Comparison of ENCODE assay signal across 24 cellular contexts in genomic region chr6:56145616-56146015, GRCh38.
"Had no signal": no experiment of that assay in that cellular context is flagged by ENCODE, and none has a peak within 500 bp of the region (broad histone marks: within the 10 kb centered on the region; RNA-seq: fewer than 3 reads in every experiment).

No MANE protein-coding gene starts in this region.

- H3K27ac Mint-ChIP-seq: activated CD8-positive, alpha-beta T cell treated with anti-CD3 and anti-CD28 coated beads, Interleukin-2, amount 10 ng/mL, durations not matched to agents 7 days and 5 days; activated naive CD4-positive, alpha-beta T cell treated with anti-CD3 and anti-CD28 coated beads, Interleukin-2, amount 50 U/mL, for 24 hours; activated T-helper 1 cell treated with anti-CD3 and anti-CD28 coated beads, Interleukin-12 subunit alpha, Interleukin-12 subunit beta, Interleukin-2, Interleukin-4 antibody, amounts not matched to agents 30 ng/mL and 10 ng/mL and 1 ng/mL, durations not matched to agents 14 hours and 24 hours and 36 hours; mesothelial cell of epicardium; naive thymus-derived CD8-positive, alpha-beta T cell; neural progenitor cell; progenitor cell of endocrine pancreas; type B pancreatic cell had no signal

- H2AFZ ChIP-seq: neural progenitor cell had no signal

- H3K4me1 Mint-ChIP-seq: activated naive CD4-positive, alpha-beta T cell treated with anti-CD3 and anti-CD28 coated beads, Interleukin-2, amount 50 U/mL, for 24 hours; central memory CD8-positive, alpha-beta T cell; naive thymus-derived CD8-positive, alpha-beta T cell; neural progenitor cell had no signal

- H3K4me3 ChIP-seq: coronary artery, left ventricle myocardium inferior, neural progenitor cell, sigmoid colon, thoracic aorta, vagina had no signal

- DNase-seq: activated CD4-positive, alpha-beta T cell treated with anti-CD3 and anti-CD28 coated beads, Interleukin-2, amount 50 U/mL, for 1 hour; activated CD4-positive, CD25-positive, alpha-beta regulatory T cell treated with anti-CD3 and anti-CD28 coated beads, Interleukin-2, amount 50 U/mL, for 72 hours; activated CD8-positive, alpha-beta T cell treated with anti-CD3 and anti-CD28 coated beads, Interleukin-2, amount 10 ng/mL, durations not matched to agents 7 days and 5 days; activated gamma-delta T cell treated with Interleukin-2 at 50 U/mL for 16 hours; aorta; glutamatergic neuron; hippocampal formation; left ventricle myocardium inferior; naive thymus-derived CD8-positive, alpha-beta T cell; retina; sigmoid colon; stimulated activated CD4-positive, alpha-beta T cell treated with anti-CD3 and anti-CD28 coated beads, Interleukin-4, amount 100 ng/mL, for 24 hours; stimulated activated naive CD4-positive, alpha-beta T cell treated with Interleukin-2 at 50 U/mL for 16 hours; WERI-Rb-1 had no signal

- H3K36me3 ChIP-seq: left ventricle myocardium inferior, neural progenitor cell, thoracic aorta, WERI-Rb-1 had no signal

- H3K9me3 Mint-ChIP-seq: neural progenitor cell had no signal

- H3K4me3 Mint-ChIP-seq: activated CD8-positive, alpha-beta T cell treated with anti-CD3 and anti-CD28 coated beads, Interleukin-2, amount 10 ng/mL, durations not matched to agents 7 days and 5 days; activated naive CD4-positive, alpha-beta T cell treated with anti-CD3 and anti-CD28 coated beads, Interleukin-2, amount 50 U/mL, for 24 hours; activated T-helper 1 cell treated with anti-CD3 and anti-CD28 coated beads, Interleukin-12 subunit alpha, Interleukin-12 subunit beta, Interleukin-2, Interleukin-4 antibody, amounts not matched to agents 30 ng/mL and 10 ng/mL and 1 ng/mL, durations not matched to agents 14 hours and 24 hours and 36 hours; central memory CD8-positive, alpha-beta T cell; mesothelial cell of epicardium; naive thymus-derived CD8-positive, alpha-beta T cell; neural progenitor cell; type B pancreatic cell had no signal

- H3K9me3 ChIP-seq: left ventricle myocardium inferior, sigmoid colon, thoracic aorta, vagina had no signal

- H3K4me1 ChIP-seq: left ventricle myocardium inferior, neural progenitor cell, vagina had no signal

- H3K9ac ChIP-seq: neural progenitor cell had no signal

- H3K27me3 Mint-ChIP-seq: activated naive CD4-positive, alpha-beta T cell treated with anti-CD3 and anti-CD28 coated beads, Interleukin-2, amount 50 U/mL, for 24 hours; central memory CD8-positive, alpha-beta T cell; naive thymus-derived CD8-positive, alpha-beta T cell; progenitor cell of endocrine pancreas; type B pancreatic cell had no signal

- H3K4me2 ChIP-seq: neural progenitor cell had no signal

- H3K36me3 Mint-ChIP-seq: activated naive CD4-positive, alpha-beta T cell treated with anti-CD3 and anti-CD28 coated beads, Interleukin-2, amount 50 U/mL, for 24 hours; mesothelial cell of epicardium; naive thymus-derived CD8-positive, alpha-beta T cell; neural progenitor cell had no signal

- H3K27ac ChIP-seq: coronary artery, left ventricle myocardium inferior, neural progenitor cell, sigmoid colon, vagina, WERI-Rb-1 had no signal

- H3K27me3 ChIP-seq: neural progenitor cell, sigmoid colon, vagina had no signal
